15 cellular contexts compared by ENCODE assay signal in the genomic region with DNA sequence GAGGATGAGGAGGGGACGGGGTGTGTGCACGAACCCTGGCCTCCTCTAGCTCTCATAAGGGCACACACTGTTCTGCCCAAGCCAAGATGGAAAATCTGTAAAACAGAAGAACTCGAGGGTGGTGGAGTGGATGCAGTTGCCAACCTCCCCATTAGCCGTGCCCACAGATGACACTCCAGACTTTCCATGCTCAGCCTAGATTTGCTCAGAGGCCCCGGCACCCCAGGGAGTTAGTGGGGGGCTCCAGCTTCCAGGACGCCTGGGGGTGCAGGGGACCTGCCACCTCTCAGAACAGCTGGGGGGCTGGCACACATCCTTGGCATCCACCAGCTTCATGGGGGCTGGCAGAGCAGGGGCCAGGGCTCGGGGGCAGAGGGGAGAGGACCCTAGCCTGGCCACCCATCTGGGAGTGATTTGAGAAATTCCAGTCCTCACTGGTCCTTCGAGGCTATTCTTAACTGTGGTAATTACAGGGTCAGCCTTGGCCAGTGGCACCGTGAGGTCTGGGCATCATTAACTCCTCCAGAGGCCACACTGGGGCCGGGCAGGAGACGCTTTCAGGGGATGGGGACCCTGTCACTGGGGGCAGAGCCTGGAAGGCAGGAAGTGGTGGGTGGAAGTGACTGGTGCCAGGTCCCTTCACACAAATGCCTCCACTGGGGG. TPM values are rescaled to one million over a fixed set of nuclear protein-coding genes. Genes with fewer than 3 reads are reported as not detected.
A peak's percentile ranks its signal among the peaks of the same experiment; 100 is the strongest.
DNase-seq lines count a peak whose midpoint lies in the region; ATAC-seq, FAIRE-seq and TF ChIP-seq lines count a peak whose summit lies in the region.
"Had no signal": no experiment of that assay in that cellular context is flagged by ENCODE, and none has a peak within 500 bp of the region (broad histone marks: within the 10 kb centered on the region; RNA-seq: fewer than 3 reads in every experiment).

No MANE protein-coding gene starts in this region.

- no peak for TF ChIP-seq CTCF in kidney (IDR thresholded peaks at IDR 0.05; ENCODE audit: borderline replicate concordance, extremely low read depth, insufficient read depth)

- no peak for FAIRE-seq in kidney (lab: Jason Lieb, UNC)
- FAIRE-seq: endometrium, H1 had no signal

- no peaks in the 10 kb centered on the region for H3K27me3 Mint-ChIP-seq in stimulated activated naive CD8-positive, alpha-beta T cell treated with anti-CD3 and anti-CD28 coated beads, Interleukin-15, amount 100 ng/mL, for 72 hours
- H3K27me3 Mint-ChIP-seq in activated CD4-positive, alpha-beta T cell treated with anti-CD3 and anti-CD28 coated beads, Interleukin-2, amount 10 ng/mL, durations not matched to agents 24 days and 14 days = no peaks in the 10 kb centered on the region
- H3K27me3 Mint-ChIP-seq: progenitor cell of endocrine pancreas had no signal

- H3K4me1 ChIP-seq in adipocyte (ENCODE audit: control insufficient read depth, insufficient read depth, low read length) = peaks cover 54% of the 10 kb centered on the region
- peaks cover under 1 to 41% of the 10 kb centered on the region in 2 donors for H3K4me1 ChIP-seq in kidney (ENCODE audit: control insufficient read depth in 1 of 2, insufficient read depth in 1 of 2, low read depth in 1 of 2, low read length in 2 of 2)

- peaks cover 19% of the 10 kb centered on the region for H3K36me3 Mint-ChIP-seq in activated CD4-positive, alpha-beta T cell treated with anti-CD3 and anti-CD28 coated beads, Interleukin-2, amount 10 ng/mL, durations not matched to agents 24 days and 14 days (ENCODE audit: low read depth)

- peaks cover 25% of the 10 kb centered on the region for H3K4me1 Mint-ChIP-seq in stimulated activated naive CD8-positive, alpha-beta T cell treated with anti-CD3 and anti-CD28 coated beads, Interleukin-15, amount 100 ng/mL, for 72 hours
- no peaks in the 10 kb centered on the region for H3K4me1 Mint-ChIP-seq in activated CD4-positive, alpha-beta T cell treated with anti-CD3 and anti-CD28 coated beads, Interleukin-2, amount 10 ng/mL, durations not matched to agents 24 days and 14 days

- intact Hi-C loops in kidney (cut with DNase I) = no loop called here
- intact Hi-C loops in activated CD4-positive, alpha-beta T cell treated with anti-CD3 and anti-CD28 coated beads, Interleukin-2, amount 10 ng/mL, durations not matched to agents 24 days and 14 days (cut with micrococcal nuclease) = no loop called here

- H3K27me3 ChIP-seq in adipocyte (replicated peaks; ENCODE audit: control insufficient read depth, insufficient read depth, low read length) (no peaks in the 10 kb centered on the region), MG63 (no peaks in the 10 kb centered on the region)

- H3K9me3 ChIP-seq in adipocyte (ENCODE audit: control insufficient read depth, low read length) (no peaks in the 10 kb centered on the region), kidney (ENCODE audit: control insufficient read depth in 1 of 2, low read length in 2 of 2) (no peaks in the 10 kb centered on the region), MG63 (no peaks in the 10 kb centered on the region)

- H3K9me3 Mint-ChIP-seq in stimulated activated naive CD8-positive, alpha-beta T cell treated with anti-CD3 and anti-CD28 coated beads, Interleukin-15, amount 100 ng/mL, for 72 hours = no peaks in the 10 kb centered on the region
- H3K9me3 Mint-ChIP-seq in activated CD4-positive, alpha-beta T cell treated with anti-CD3 and anti-CD28 coated beads, Interleukin-2, amount 10 ng/mL, durations not matched to agents 24 days and 14 days = no peaks in the 10 kb centered on the region
- H3K9me3 Mint-ChIP-seq: CD8-positive, alpha-beta T cell had no signal

- peak overlapping the region; percentile 41 to 57 for H3K27ac ChIP-seq in kidney (ENCODE audit: low read depth in 2 of 2, low read length in 2 of 2)

- H3K4me3 Mint-ChIP-seq in stimulated activated naive CD8-positive, alpha-beta T cell treated with anti-CD3 and anti-CD28 coated beads, Interleukin-15, amount 100 ng/mL, for 72 hours = no peak overlapping the region
- no peak overlapping the region for H3K4me3 Mint-ChIP-seq in activated CD4-positive, alpha-beta T cell treated with anti-CD3 and anti-CD28 coated beads, Interleukin-2, amount 10 ng/mL, durations not matched to agents 24 days and 14 days
- H3K4me3 Mint-ChIP-seq: CD8-positive, alpha-beta T cell had no signal

- H3K9ac ChIP-seq in adipocyte (ENCODE audit: low read length) = peak overlapping the region; percentile 41
- peak overlapping the region in 1 of 2 donors; percentile 19 for H3K9ac ChIP-seq in kidney (ENCODE audit: low read length in 2 of 2)

- DNase-seq in GM03348 (ENCODE audit: low spot score) (peak; percentile 51), adipocyte (ENCODE audit: low read depth) (peak; percentile 54), kidney (no peak), MG63 (no peak), NCI-H1694 (lab: John Stamatoyannopoulos, UW) (no peak)
- DNase-seq in stimulated activated naive CD8-positive, alpha-beta T cell treated with anti-CD3 and anti-CD28 coated beads, Interleukin-15, amount 100 ng/mL, for 72 hours = no peak
- no peak for DNase-seq in activated CD4-positive, alpha-beta T cell treated with anti-CD3 and anti-CD28 coated beads, Interleukin-2, amount 10 ng/mL, durations not matched to agents 24 days and 14 days
- DNase-seq: activated CD4-positive, alpha-beta T cell treated with anti-CD3 and anti-CD28 coated beads for 4 hours; CD8-positive, alpha-beta T cell; stimulated activated CD4-positive, alpha-beta T cell treated with anti-CD3 and anti-CD28 coated beads, Interleukin-2, amount 100 ng/mL, for 24 hours; T-helper 1 cell had no signal

- no peak for ATAC-seq in stimulated activated naive CD8-positive, alpha-beta T cell treated with anti-CD3 and anti-CD28 coated beads, Interleukin-15, amount 100 ng/mL, for 72 hours
- ATAC-seq in HG02885 (IDR thresholded peaks at IDR 0.05; ENCODE audit: poor library complexity, unreplicated experiment) = no peak
- ATAC-seq: CD8-positive, alpha-beta T cell had no signal

- H3K36me3 ChIP-seq in adipocyte (ENCODE audit: control insufficient read depth, insufficient read depth, low read length, severe bottlenecking) (peaks cover 29% of the 10 kb centered on the region), kidney (ENCODE audit: control insufficient read depth in 1 of 2, insufficient read depth in 2 of 2, low read length in 2 of 2) (peaks cover 2 to 4% of the 10 kb centered on the region in 2 donors), MG63 (peaks cover 53% of the 10 kb centered on the region)

- no peak overlapping the region for H3K4me3 ChIP-seq in adipocyte (ENCODE audit: low read length)
- no peak overlapping the region for H3K4me3 ChIP-seq in kidney (ENCODE audit: low read length in 2 of 2)
- no peak overlapping the region for H3K4me3 ChIP-seq in MG63

- peak overlapping the region; percentile 72 for H3K27ac Mint-ChIP-seq in stimulated activated naive CD8-positive, alpha-beta T cell treated with anti-CD3 and anti-CD28 coated beads, Interleukin-15, amount 100 ng/mL, for 72 hours
- no peak overlapping the region for H3K27ac Mint-ChIP-seq in activated CD4-positive, alpha-beta T cell treated with anti-CD3 and anti-CD28 coated beads, Interleukin-2, amount 10 ng/mL, durations not matched to agents 24 days and 14 days
- H3K27ac Mint-ChIP-seq: progenitor cell of endocrine pancreas had no signal

RNA-seq across cellular contexts. Expression of gene VASN, which starts 14.3 kb away (rescaled TPM):
- total RNA-seq in kidney = 82.7 TPM
- polyA plus RNA-seq in kidney (ENCODE audit: insufficient read depth, low read depth, low replicate concordance) = 75.7 TPM
- 0.16 TPM in 1 of 2 replicates, not detected in the other for total RNA-seq in activated CD4-positive, alpha-beta T cell treated with anti-CD3 and anti-CD28 coated beads, Interleukin-2, amount 10 ng/mL, durations not matched to agents 24 days and 14 days
- total RNA-seq in MG63 (2014; rRNA removed; shearing (Covaris generic); ENCODE audit: low replicate concordance) = 55.7 and 68.7 TPM in 2 replicates

RNA-seq across cellular contexts. Expression of gene CORO7, which starts 30.5 kb away (rescaled TPM):
- 50.1 TPM for total RNA-seq in kidney
- polyA plus RNA-seq in kidney (ENCODE audit: insufficient read depth, low read depth, low replicate concordance) = 9.8 TPM
- total RNA-seq in activated CD4-positive, alpha-beta T cell treated with anti-CD3 and anti-CD28 coated beads, Interleukin-2, amount 10 ng/mL, durations not matched to agents 24 days and 14 days = 86.3 and 93.3 TPM in 2 replicates
- 7.5 and 9.2 TPM in 2 replicates for total RNA-seq in MG63 (2014; rRNA removed; shearing (Covaris generic); ENCODE audit: low replicate concordance)

RNA-seq across cellular contexts. Expression of gene PAM16, which starts 34.8 kb away (rescaled TPM):
- 29.4 TPM for total RNA-seq in kidney
- 61.1 TPM for polyA plus RNA-seq in kidney (ENCODE audit: insufficient read depth, low read depth, low replicate concordance)
- total RNA-seq in activated CD4-positive, alpha-beta T cell treated with anti-CD3 and anti-CD28 coated beads, Interleukin-2, amount 10 ng/mL, durations not matched to agents 24 days and 14 days = 93.5 and 104 TPM in 2 replicates
- total RNA-seq in MG63 (2014; rRNA removed; shearing (Covaris generic); ENCODE audit: low replicate concordance) = 84.1 and 105 TPM in 2 replicates

RNA-seq across cellular contexts. Expression of gene DNAJA3, which starts 39.7 kb away (rescaled TPM):
- total RNA-seq in kidney = 41.1 TPM
- polyA plus RNA-seq in kidney (ENCODE audit: insufficient read depth, low read depth, low replicate concordance) = 49.4 TPM
- total RNA-seq in activated CD4-positive, alpha-beta T cell treated with anti-CD3 and anti-CD28 coated beads, Interleukin-2, amount 10 ng/mL, durations not matched to agents 24 days and 14 days = 106 and 108 TPM in 2 replicates
- total RNA-seq in MG63 (2014; rRNA removed; shearing (Covaris generic); ENCODE audit: low replicate concordance) = 125 and 127 TPM in 2 replicates

Comparison
In these comparisons a context has a peak if more than half of its experiments do, and no peak if none do; other contexts are left out.
1. DNase-seq: peak in GM03348 (single experiment) and adipocyte (single experiment); none in kidney (single experiment), stimulated activated naive CD8-positive, alpha-beta T cell treated with anti-CD3 and anti-CD28 coated beads, Interleukin-15, amount 100 ng/mL, for 72 hours (0 of 2), activated CD4-positive, alpha-beta T cell treated with anti-CD3 and anti-CD28 coated beads, Interleukin-2, amount 10 ng/mL, durations not matched to agents 24 days and 14 days (single experiment), MG63 (single experiment) and NCI-H1694 (single experiment).
2. RNA of gene VASN, which starts 14.3 kb away (total RNA-seq): 82.7 TPM in kidney (single experiment) and 55.7 to 68.7 TPM in MG63; 0.16 TPM in activated CD4-positive, alpha-beta T cell treated with anti-CD3 and anti-CD28 coated beads, Interleukin-2, amount 10 ng/mL, durations not matched to agents 24 days and 14 days; every median in the first group is over 10 times any median in the second.